ENCODE assay signal across 1 cellular context in the genomic region with DNA sequence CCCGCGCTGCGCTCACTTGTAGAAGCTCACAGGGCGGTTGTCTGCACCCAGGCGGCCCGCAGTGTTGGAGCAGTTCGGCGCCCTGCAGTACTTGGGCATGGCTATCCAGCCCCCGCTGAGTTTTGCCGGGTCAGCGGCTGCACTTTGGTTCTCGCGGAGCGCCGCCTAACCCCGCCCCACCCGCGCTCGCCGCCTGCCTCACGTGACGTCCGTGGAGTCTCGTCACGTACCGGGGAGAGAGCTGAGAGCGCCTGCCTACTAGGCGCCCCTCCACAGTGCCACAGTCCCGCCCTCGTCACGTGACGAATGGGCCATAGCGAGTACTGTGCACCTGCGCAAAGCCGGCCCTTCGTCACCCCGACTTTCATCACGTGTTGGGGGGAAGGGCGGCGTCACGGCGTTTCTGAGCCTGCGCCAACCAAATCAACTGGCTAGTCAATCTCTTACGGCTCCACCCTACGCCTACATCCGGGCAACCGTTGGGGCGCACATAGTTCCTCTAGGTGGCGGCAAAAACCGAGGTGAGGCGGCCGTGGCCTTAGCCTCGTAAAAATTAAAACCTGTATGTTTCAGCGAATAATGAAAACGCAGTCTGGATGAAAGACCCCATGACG.
A peak's percentile ranks its signal among the peaks of the same experiment; 100 is the strongest.
TF ChIP-seq lines count a peak whose summit lies in the region.

A gene with protein sequence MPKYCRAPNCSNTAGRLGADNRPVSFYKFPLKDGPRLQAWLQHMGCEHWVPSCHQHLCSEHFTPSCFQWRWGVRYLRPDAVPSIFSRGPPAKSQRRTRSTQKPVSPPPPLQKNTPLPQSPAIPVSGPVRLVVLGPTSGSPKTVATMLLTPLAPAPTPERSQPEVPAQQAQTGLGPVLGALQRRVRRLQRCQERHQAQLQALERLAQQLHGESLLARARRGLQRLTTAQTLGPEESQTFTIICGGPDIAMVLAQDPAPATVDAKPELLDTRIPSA (minus strand): TSS at position 167 of the 614 bp plus-strand sequence. CDS start 68 bp downstream, at position 99.

TF ChIP-seq in HepG2, 621 proteins besides CTCF, POLR2A, EP300 and RAD21 (continued from another document and continues in another):
- TF ChIP-seq, protein P1, sequence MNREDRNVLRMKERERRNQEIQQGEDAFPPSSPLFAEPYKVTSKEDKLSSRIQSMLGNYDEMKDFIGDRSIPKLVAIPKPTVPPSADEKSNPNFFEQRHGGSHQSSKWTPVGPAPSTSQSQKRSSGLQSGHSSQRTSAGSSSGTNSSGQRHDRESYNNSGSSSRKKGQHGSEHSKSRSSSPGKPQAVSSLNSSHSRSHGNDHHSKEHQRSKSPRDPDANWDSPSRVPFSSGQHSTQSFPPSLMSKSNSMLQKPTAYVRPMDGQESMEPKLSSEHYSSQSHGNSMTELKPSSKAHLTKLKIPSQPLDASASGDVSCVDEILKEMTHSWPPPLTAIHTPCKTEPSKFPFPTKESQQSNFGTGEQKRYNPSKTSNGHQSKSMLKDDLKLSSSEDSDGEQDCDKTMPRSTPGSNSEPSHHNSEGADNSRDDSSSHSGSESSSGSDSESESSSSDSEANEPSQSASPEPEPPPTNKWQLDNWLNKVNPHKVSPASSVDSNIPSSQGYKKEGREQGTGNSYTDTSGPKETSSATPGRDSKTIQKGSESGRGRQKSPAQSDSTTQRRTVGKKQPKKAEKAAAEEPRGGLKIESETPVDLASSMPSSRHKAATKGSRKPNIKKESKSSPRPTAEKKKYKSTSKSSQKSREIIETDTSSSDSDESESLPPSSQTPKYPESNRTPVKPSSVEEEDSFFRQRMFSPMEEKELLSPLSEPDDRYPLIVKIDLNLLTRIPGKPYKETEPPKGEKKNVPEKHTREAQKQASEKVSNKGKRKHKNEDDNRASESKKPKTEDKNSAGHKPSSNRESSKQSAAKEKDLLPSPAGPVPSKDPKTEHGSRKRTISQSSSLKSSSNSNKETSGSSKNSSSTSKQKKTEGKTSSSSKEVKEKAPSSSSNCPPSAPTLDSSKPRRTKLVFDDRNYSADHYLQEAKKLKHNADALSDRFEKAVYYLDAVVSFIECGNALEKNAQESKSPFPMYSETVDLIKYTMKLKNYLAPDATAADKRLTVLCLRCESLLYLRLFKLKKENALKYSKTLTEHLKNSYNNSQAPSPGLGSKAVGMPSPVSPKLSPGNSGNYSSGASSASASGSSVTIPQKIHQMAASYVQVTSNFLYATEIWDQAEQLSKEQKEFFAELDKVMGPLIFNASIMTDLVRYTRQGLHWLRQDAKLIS (CRISPR knock-in tag; IDR thresholded peaks at IDR 0.05): no peak
- TF ChIP-seq ZNF451 (CRISPR knock-in tag; IDR thresholded peaks at IDR 0.05): 0 out of 2 replicates have a peak, but pooled peaks have one; percentile 72
- TF ChIP-seq, protein P2, sequence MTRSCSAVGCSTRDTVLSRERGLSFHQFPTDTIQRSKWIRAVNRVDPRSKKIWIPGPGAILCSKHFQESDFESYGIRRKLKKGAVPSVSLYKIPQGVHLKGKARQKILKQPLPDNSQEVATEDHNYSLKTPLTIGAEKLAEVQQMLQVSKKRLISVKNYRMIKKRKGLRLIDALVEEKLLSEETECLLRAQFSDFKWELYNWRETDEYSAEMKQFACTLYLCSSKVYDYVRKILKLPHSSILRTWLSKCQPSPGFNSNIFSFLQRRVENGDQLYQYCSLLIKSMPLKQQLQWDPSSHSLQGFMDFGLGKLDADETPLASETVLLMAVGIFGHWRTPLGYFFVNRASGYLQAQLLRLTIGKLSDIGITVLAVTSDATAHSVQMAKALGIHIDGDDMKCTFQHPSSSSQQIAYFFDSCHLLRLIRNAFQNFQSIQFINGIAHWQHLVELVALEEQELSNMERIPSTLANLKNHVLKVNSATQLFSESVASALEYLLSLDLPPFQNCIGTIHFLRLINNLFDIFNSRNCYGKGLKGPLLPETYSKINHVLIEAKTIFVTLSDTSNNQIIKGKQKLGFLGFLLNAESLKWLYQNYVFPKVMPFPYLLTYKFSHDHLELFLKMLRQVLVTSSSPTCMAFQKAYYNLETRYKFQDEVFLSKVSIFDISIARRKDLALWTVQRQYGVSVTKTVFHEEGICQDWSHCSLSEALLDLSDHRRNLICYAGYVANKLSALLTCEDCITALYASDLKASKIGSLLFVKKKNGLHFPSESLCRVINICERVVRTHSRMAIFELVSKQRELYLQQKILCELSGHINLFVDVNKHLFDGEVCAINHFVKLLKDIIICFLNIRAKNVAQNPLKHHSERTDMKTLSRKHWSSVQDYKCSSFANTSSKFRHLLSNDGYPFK (CRISPR knock-in tag; IDR thresholded peaks at IDR 0.05; ENCODE audit: borderline replicate concordance): peak; percentile 59; the same call in 1 of the 2 replicates
- TF ChIP-seq FOXO1 (CRISPR knock-in tag; IDR thresholded peaks at IDR 0.05): peak; percentile 71; the same call in 1 of the 2 replicates
- no peak for TF ChIP-seq HNF4G (IDR thresholded peaks at IDR 0.05; ENCODE audit: borderline replicate concordance, low read depth, low read length)
- TF ChIP-seq HNF4G (CRISPR knock-in tag; IDR thresholded peaks at IDR 0.05; ENCODE audit: borderline replicate concordance, low read depth): 0 out of 2 replicates have a peak, but pooled peaks have one; percentile 20
- TF ChIP-seq DNMT3B (CRISPR knock-in tag; conservative IDR thresholded peaks at IDR 0.05): peak; percentile 71; the same call in 1 of the 2 replicates
- peak; percentile 55; the same call in 1 of the 2 replicates for TF ChIP-seq MED13 (CRISPR knock-in tag; IDR thresholded peaks at IDR 0.05)
- TF ChIP-seq KDM3A (CRISPR knock-in tag; IDR thresholded peaks at IDR 0.05; ENCODE audit: low read depth): peak; percentile 87
- TF ChIP-seq MEIS2 (CRISPR knock-in tag; IDR thresholded peaks at IDR 0.05): 0 out of 2 replicates have a peak, but pooled peaks have one; percentile 12
- TF ChIP-seq SMC3 (IDR thresholded peaks at IDR 0.05; ENCODE audit: low read length): no peak
- TF ChIP-seq, protein P3, sequence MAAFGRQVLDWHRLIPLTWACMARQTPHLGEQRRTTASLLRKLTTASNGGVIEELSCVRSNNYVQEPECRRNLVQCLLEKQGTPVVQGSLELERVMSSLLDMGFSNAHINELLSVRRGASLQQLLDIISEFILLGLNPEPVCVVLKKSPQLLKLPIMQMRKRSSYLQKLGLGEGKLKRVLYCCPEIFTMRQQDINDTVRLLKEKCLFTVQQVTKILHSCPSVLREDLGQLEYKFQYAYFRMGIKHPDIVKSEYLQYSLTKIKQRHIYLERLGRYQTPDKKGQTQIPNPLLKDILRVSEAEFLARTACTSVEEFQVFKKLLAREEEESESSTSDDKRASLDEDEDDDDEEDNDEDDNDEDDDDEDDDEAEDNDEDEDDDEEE (CRISPR knock-in tag; IDR thresholded peaks at IDR 0.05): 0 out of 2 replicates have a peak, but pooled peaks have one; percentile 73
- peak; percentile 49; the same call in 1 of the 2 replicates for TF ChIP-seq ZNF878 (CRISPR knock-in tag; IDR thresholded peaks at IDR 0.05)
- peak; percentile 22; the same call in 1 of the 2 replicates for TF ChIP-seq NR2F6 (IDR thresholded peaks at IDR 0.05)
- peak; percentile 76 for TF ChIP-seq NR2F6 (CRISPR knock-in tag; IDR thresholded peaks at IDR 0.05)
- TF ChIP-seq ZNF790 (CRISPR knock-in tag; IDR thresholded peaks at IDR 0.05; ENCODE audit: borderline replicate concordance): peak; percentile 81; the same call in 1 of the 2 replicates
- peak; percentile 73; the same call in 1 of the 2 replicates for TF ChIP-seq NRL (CRISPR knock-in tag; IDR thresholded peaks at IDR 0.05; ENCODE audit: borderline replicate concordance)
- peak; percentile 59; the same call in 1 of the 2 replicates for TF ChIP-seq PHF20 (CRISPR knock-in tag; IDR thresholded peaks at IDR 0.05)
- TF ChIP-seq, protein P4, sequence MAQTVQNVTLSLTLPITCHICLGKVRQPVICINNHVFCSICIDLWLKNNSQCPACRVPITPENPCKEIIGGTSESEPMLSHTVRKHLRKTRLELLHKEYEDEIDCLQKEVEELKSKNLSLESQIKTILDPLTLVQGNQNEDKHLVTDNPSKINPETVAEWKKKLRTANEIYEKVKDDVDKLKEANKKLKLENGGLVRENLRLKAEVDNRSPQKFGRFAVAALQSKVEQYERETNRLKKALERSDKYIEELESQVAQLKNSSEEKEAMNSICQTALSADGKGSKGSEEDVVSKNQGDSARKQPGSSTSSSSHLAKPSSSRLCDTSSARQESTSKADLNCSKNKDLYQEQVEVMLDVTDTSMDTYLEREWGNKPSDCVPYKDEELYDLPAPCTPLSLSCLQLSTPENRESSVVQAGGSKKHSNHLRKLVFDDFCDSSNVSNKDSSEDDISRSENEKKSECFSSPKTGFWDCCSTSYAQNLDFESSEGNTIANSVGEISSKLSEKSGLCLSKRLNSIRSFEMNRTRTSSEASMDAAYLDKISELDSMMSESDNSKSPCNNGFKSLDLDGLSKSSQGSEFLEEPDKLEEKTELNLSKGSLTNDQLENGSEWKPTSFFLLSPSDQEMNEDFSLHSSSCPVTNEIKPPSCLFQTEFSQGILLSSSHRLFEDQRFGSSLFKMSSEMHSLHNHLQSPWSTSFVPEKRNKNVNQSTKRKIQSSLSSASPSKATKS (CRISPR knock-in tag; IDR thresholded peaks at IDR 0.05): no peak
- peak; percentile 84 for TF ChIP-seq ZNF547 (CRISPR knock-in tag; IDR thresholded peaks at IDR 0.05)
- no peak for TF ChIP-seq ATF7 (IDR thresholded peaks at IDR 0.05)
- no peak; the same call in 1 of the 2 replicates for TF ChIP-seq ATF7 (CRISPR knock-in tag; IDR thresholded peaks at IDR 0.05)
- peak; percentile 22; the same call in 1 of the 2 replicates for TF ChIP-seq ZFP90 (CRISPR knock-in tag; IDR thresholded peaks at IDR 0.05; ENCODE audit: borderline replicate concordance)
- TF ChIP-seq SOX6 (IDR thresholded peaks at IDR 0.05): no peak
- TF ChIP-seq SOX6 (CRISPR knock-in tag; IDR thresholded peaks at IDR 0.05): peak; percentile 89
- TF ChIP-seq, protein P5, sequence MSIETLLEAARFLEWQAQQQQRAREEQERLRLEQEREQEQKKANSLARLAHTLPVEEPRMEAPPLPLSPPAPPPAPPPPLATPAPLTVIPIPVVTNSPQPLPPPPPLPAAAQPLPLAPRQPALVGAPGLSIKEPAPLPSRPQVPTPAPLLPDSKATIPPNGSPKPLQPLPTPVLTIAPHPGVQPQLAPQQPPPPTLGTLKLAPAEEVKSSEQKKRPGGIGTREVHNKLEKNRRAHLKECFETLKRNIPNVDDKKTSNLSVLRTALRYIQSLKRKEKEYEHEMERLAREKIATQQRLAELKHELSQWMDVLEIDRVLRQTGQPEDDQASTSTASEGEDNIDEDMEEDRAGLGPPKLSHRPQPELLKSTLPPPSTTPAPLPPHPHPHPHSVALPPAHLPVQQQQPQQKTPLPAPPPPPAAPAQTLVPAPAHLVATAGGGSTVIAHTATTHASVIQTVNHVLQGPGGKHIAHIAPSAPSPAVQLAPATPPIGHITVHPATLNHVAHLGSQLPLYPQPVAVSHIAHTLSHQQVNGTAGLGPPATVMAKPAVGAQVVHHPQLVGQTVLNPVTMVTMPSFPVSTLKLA (IDR thresholded peaks at IDR 0.05): peak; percentile 91
- TF ChIP-seq GATAD1 (CRISPR knock-in tag; IDR thresholded peaks at IDR 0.05): peak; percentile 84
- no peak for TF ChIP-seq SP2 (CRISPR knock-in tag; IDR thresholded peaks at IDR 0.05)
- 0 out of 2 replicates have a peak, but pooled peaks have one; percentile 52 for TF ChIP-seq ZBTB42 (CRISPR knock-in tag; IDR thresholded peaks at IDR 0.05)
- TF ChIP-seq HMG20A (CRISPR knock-in tag; IDR thresholded peaks at IDR 0.05; ENCODE audit: borderline replicate concordance): peak; percentile 28; the same call in 1 of the 2 replicates
- no peak for TF ChIP-seq EHMT2 (IDR thresholded peaks at IDR 0.05; ENCODE audit: borderline replicate concordance, low read depth, low read length)
- no peak for TF ChIP-seq FOXK2 (IDR thresholded peaks at IDR 0.05)
- TF ChIP-seq ZFP36 (IDR thresholded peaks at IDR 0.05; ENCODE audit: borderline replicate concordance, low read depth, low read length, partially characterized antibody): no peak
- TF ChIP-seq ZNF782 (CRISPR knock-in tag; IDR thresholded peaks at IDR 0.05; ENCODE audit: borderline replicate concordance): peak; percentile 11; the same call in 1 of the 2 replicates
